ENCODE assay signal across 1 cellular context in genomic region chr20:50744143-50744792, GRCh38.
TF ChIP-seq lines count a peak whose summit lies in the region.

No MANE protein-coding gene starts in this region.

TF ChIP-seq in HEK293, 187 proteins besides CTCF, POLR2A, EP300 and RAD21 (continued from another document and continues in another):
- no peak for TF ChIP-seq TSHZ1 (tag by site-specific recombination; IDR thresholded peaks at IDR 0.05; ENCODE audit: borderline replicate concordance)
- TF ChIP-seq ZNF449 (tag by site-specific recombination; IDR thresholded peaks at IDR 0.05) = no peak
- TF ChIP-seq ZNF76 (tag by site-specific recombination; IDR thresholded peaks at IDR 0.05; ENCODE audit: borderline replicate concordance, low read depth) = 0 out of 2 replicates have a peak, but pooled peaks have one; percentile 20
- no peak for TF ChIP-seq ZSCAN4 (tag by site-specific recombination; IDR thresholded peaks at IDR 0.05)
- no peak for TF ChIP-seq ZSCAN18 (tag by site-specific recombination; IDR thresholded peaks at IDR 0.05)
- TF ChIP-seq ZNF391 (tag by site-specific recombination; IDR thresholded peaks at IDR 0.05; ENCODE audit: borderline replicate concordance, low read depth) = no peak
- no peak for TF ChIP-seq ZNF677 (tag by site-specific recombination; IDR thresholded peaks at IDR 0.05)
- TF ChIP-seq ZNF501 (tag by site-specific recombination; IDR thresholded peaks at IDR 0.05) = no peak
- TF ChIP-seq ZEB2 (tag by site-specific recombination; IDR thresholded peaks at IDR 0.05) = 0 out of 2 replicates have a peak, but pooled peaks have one; percentile 50
- no peak for TF ChIP-seq ZBTB10 (tag by site-specific recombination; IDR thresholded peaks at IDR 0.05)
- no peak for TF ChIP-seq ZNF529 (tag by site-specific recombination; IDR thresholded peaks at IDR 0.05; ENCODE audit: insufficient replicate concordance)
- no peak for TF ChIP-seq ZNF473 (tag by site-specific recombination; IDR thresholded peaks at IDR 0.05)
- TF ChIP-seq SETDB1 (IDR thresholded peaks at IDR 0.05; ENCODE audit: insufficient read length, low read length) = no peak
- no peak for TF ChIP-seq ZNF645 (tag by site-specific recombination; IDR thresholded peaks at IDR 0.05)
- no peak for TF ChIP-seq ZNF670 (tag by site-specific recombination; IDR thresholded peaks at IDR 0.05; ENCODE audit: low read depth)
- no peak for TF ChIP-seq ZNF274 (IDR thresholded peaks at IDR 0.05; ENCODE audit: low read length)
- TF ChIP-seq ZNF274 (tag by site-specific recombination; IDR thresholded peaks at IDR 0.05; ENCODE audit: borderline replicate concordance) = no peak
- TF ChIP-seq ZNF266 (tag by site-specific recombination; IDR thresholded peaks at IDR 0.05; ENCODE audit: low read depth) = no peak
- TF ChIP-seq ZNF26 (tag by site-specific recombination; IDR thresholded peaks at IDR 0.05) = no peak
- TF ChIP-seq ZXDB (tag by site-specific recombination; IDR thresholded peaks at IDR 0.05) = peak; percentile 61
- no peak for TF ChIP-seq ZNF140 (tag by site-specific recombination; IDR thresholded peaks at IDR 0.05)
- TF ChIP-seq ZSCAN5A (tag by site-specific recombination; IDR thresholded peaks at IDR 0.05) = no peak
- TF ChIP-seq ZNF639 (tag by site-specific recombination; IDR thresholded peaks at IDR 0.05) = no peak
- peak; percentile 62; the same call in 1 of the 2 replicates for TF ChIP-seq ZBTB48 (tag by site-specific recombination; IDR thresholded peaks at IDR 0.05)
- no peak for TF ChIP-seq ZNF548 (tag by site-specific recombination; IDR thresholded peaks at IDR 0.05)
- no peak for TF ChIP-seq SP3 (tag by site-specific recombination; IDR thresholded peaks at IDR 0.05)
- TF ChIP-seq ZNF138 (tag by site-specific recombination; IDR thresholded peaks at IDR 0.05; ENCODE audit: borderline replicate concordance) = no peak
- TF ChIP-seq ZNF560 (tag by site-specific recombination; IDR thresholded peaks at IDR 0.05; ENCODE audit: borderline replicate concordance) = no peak
- peak; percentile 67; the same call in 1 of the 2 replicates for TF ChIP-seq SP7 (tag by site-specific recombination; IDR thresholded peaks at IDR 0.05)
- TF ChIP-seq GLIS1 (tag by site-specific recombination; IDR thresholded peaks at IDR 0.05) = peak; percentile 72
- TF ChIP-seq MYNN (tag by site-specific recombination; IDR thresholded peaks at IDR 0.05; ENCODE audit: borderline replicate concordance) = no peak
- TF ChIP-seq ZNF366 (tag by site-specific recombination; conservative IDR thresholded peaks at IDR 0.05) = no peak
- peak; percentile 11; the same call in 1 of the 2 replicates for TF ChIP-seq SP2 (tag by site-specific recombination; IDR thresholded peaks at IDR 0.05)
- no peak for TF ChIP-seq TCF7L2 (IDR thresholded peaks at IDR 0.05; ENCODE audit: borderline replicate concordance, low read depth, low read length)
- 0 out of 2 replicates have a peak, but pooled peaks have one; percentile 18 for TF ChIP-seq REST (tag by site-specific recombination; IDR thresholded peaks at IDR 0.05)
